ENCODE assay signal across 18 cellular contexts in genomic region chr2:170141865-170142264, GRCh38. TPM values are rescaled to one million over a fixed set of nuclear protein-coding genes. Genes with fewer than 3 reads are reported as not detected.
DNase-seq lines count a peak whose midpoint lies in the region; ATAC-seq and TF ChIP-seq lines count a peak whose summit lies in the region.
"Had no signal": no experiment of that assay in that cellular context is flagged by ENCODE, and none has a peak within 500 bp of the region (broad histone marks: within the 10 kb centered on the region; RNA-seq: fewer than 3 reads in every experiment).

No MANE protein-coding gene starts in this region.

- no peaks in the 10 kb centered on the region for H3K9me3 Mint-ChIP-seq in activated B cell treated with CpG ODN at 0.5 μM for 24 hours
- H3K9me3 Mint-ChIP-seq: CD4-positive, CD25-positive, alpha-beta regulatory T cell had no signal

- intact Hi-C loops in activated B cell treated with CpG ODN at 0.5 μM for 24 hours (cut with micrococcal nuclease) = no loop called here

- H3K4me3 Mint-ChIP-seq in activated B cell treated with CpG ODN at 0.5 μM for 24 hours = peak overlapping the region; percentile 29
- H3K4me3 Mint-ChIP-seq: activated CD8-positive, alpha-beta memory T cell treated with anti-CD3 and anti-CD28 coated beads, Interleukin-2, amount 10 ng/mL, durations not matched to agents 7 days and 5 days; CD4-positive, CD25-positive, alpha-beta regulatory T cell; mesothelial cell of epicardium had no signal

- no peak overlapping the region for H3K27ac Mint-ChIP-seq in activated B cell treated with CpG ODN at 0.5 μM for 24 hours
- H3K27ac Mint-ChIP-seq: activated CD8-positive, alpha-beta memory T cell treated with anti-CD3 and anti-CD28 coated beads, Interleukin-2, amount 10 ng/mL, durations not matched to agents 7 days and 5 days; CD4-positive, CD25-positive, alpha-beta regulatory T cell; mesothelial cell of epicardium had no signal

- H3K27me3 Mint-ChIP-seq in activated B cell treated with CpG ODN at 0.5 μM for 24 hours = no peaks in the 10 kb centered on the region

- no peaks in the 10 kb centered on the region for H3K36me3 Mint-ChIP-seq in activated B cell treated with CpG ODN at 0.5 μM for 24 hours (ENCODE audit: low read depth)
- H3K36me3 Mint-ChIP-seq: activated CD8-positive, alpha-beta memory T cell treated with anti-CD3 and anti-CD28 coated beads, Interleukin-2, amount 10 ng/mL, durations not matched to agents 7 days and 5 days; CD4-positive, CD25-positive, alpha-beta regulatory T cell; mesothelial cell of epicardium had no signal

- no peaks in the 10 kb centered on the region for H3K36me3 ChIP-seq in GM06990 (ENCODE audit: control insufficient read depth, insufficient read depth, low read length)
- H3K36me3 ChIP-seq: neutrophil had no signal

- CTCF ChIA-PET in activated B cell treated with CpG ODN at 0.5 μM for 24 hours (lab: Charles Lee) = no interaction called here

- H3K4me3 ChIP-seq in GM06990 (replicated peaks; ENCODE audit: low read depth, low read length) = peak overlapping the region; percentile 26

- peak; percentile 64 for ATAC-seq in GM19351 (IDR thresholded peaks at IDR 0.05; ENCODE audit: unreplicated experiment)
- peak; percentile 63 for ATAC-seq in HG02798 (IDR thresholded peaks at IDR 0.05; ENCODE audit: poor library complexity, unreplicated experiment)
- ATAC-seq in activated B cell treated with CpG ODN at 0.5 μM for 24 hours (ENCODE audit: low read depth) = peak; percentile 28
- no peak for ATAC-seq in HG03159 (IDR thresholded peaks at IDR 0.05; ENCODE audit: unreplicated experiment)
- ATAC-seq: activated CD8-positive, alpha-beta memory T cell treated with anti-CD3 and anti-CD28 coated beads, Interleukin-2, amount 10 ng/mL, durations not matched to agents 7 days and 5 days had no signal

- H3K27me3 ChIP-seq in GM06990 (replicated peaks; ENCODE audit: control insufficient read depth, insufficient read depth, low read length) = no peaks in the 10 kb centered on the region
- H3K27me3 ChIP-seq: neutrophil had no signal

- POLR2A ChIA-PET in activated B cell treated with CpG ODN at 0.5 μM for 24 hours (lab: Charles Lee) = no interaction called here

- peaks cover 10% of the 10 kb centered on the region for H3K4me1 Mint-ChIP-seq in activated B cell treated with CpG ODN at 0.5 μM for 24 hours
- H3K4me1 Mint-ChIP-seq: activated CD8-positive, alpha-beta memory T cell treated with anti-CD3 and anti-CD28 coated beads, Interleukin-2, amount 10 ng/mL, durations not matched to agents 7 days and 5 days had no signal

- peak; percentile 48 for DNase-seq in GM06990 (ENCODE audit: extremely low read depth, insufficient read length)
- DNase-seq in activated B cell treated with CpG ODN at 0.5 μM for 24 hours = no peak
- DNase-seq in iPS-NIHi7 (ENCODE audit: extremely low spot score) = no peak
- DNase-seq in NCI-H226 = no peak
- no peak for DNase-seq in occipital lobe (lab: John Stamatoyannopoulos, UW)
- DNase-seq: activated CD4-positive, CD25-positive, alpha-beta regulatory T cell treated with anti-CD3 and anti-CD28 coated beads, Interleukin-2, amount 50 U/mL, for 72 hours; activated CD8-positive, alpha-beta memory T cell treated with anti-CD3 and anti-CD28 coated beads, Interleukin-2, amount 10 ng/mL, durations not matched to agents 7 days and 5 days; CD4-positive, CD25-positive, alpha-beta regulatory T cell; effector CD8-positive, alpha-beta T cell; GOT3; kidney; NK-92 treated with Interleukin-12 subunit alpha and Interleukin-12 subunit beta, amount 100 ng/mL, for 24 hours; T-helper 1 cell had no signal

- no peak for TF ChIP-seq CTCF in GM06990 (IDR thresholded peaks at IDR 0.05; ENCODE audit: insufficient read depth, low read length, poor library complexity, severe bottlenecking)
- no peak for TF ChIP-seq CTCF in activated B cell treated with CpG ODN at 0.5 μM for 24 hours (IDR thresholded peaks at IDR 0.05)

RNA-seq across cellular contexts. Expression of gene MYO3B, which starts 36.1 kb away (rescaled TPM):
- total RNA-seq in activated B cell treated with CpG ODN at 0.5 μM for 24 hours = not detected in 2 replicates
- total RNA-seq in occipital lobe = 0.16 TPM
- total RNA-seq: CD4-positive, CD25-positive, alpha-beta regulatory T cell had no signal
